In the genomic region with DNA sequence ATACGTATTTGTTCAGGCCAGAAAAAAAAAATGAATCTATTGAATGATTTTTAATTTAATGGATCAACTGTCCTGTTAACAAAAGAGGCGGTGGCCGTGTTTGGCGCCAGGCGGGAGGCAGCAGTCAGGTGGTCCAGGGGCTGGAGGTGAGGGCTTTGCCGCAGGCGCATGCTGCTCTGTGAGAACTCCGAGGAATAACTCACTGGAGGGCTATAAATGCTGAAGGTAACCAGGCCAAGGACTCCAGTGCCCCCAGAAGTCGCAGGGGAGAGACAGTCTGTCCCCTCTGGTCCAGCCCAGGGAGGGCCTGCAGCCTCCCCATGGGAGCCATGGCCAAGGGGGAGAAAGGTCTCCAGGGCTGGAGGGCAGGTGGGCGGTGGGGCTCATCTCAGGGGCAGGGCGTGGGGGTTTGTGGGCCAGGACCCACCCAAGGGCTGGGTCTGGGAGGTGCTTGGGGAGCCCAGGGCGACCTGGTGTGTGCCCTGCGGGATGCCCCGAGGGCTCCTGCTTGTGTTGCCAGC, we compare ENCODE assay signal across 9 cellular contexts. TPM values are rescaled to one million over a fixed set of nuclear protein-coding genes. Genes with fewer than 3 reads are reported as not detected.
A peak's percentile ranks its signal among the peaks of the same experiment; 100 is the strongest.
DNase-seq lines count a peak whose midpoint lies in the region; ATAC-seq, FAIRE-seq and TF ChIP-seq lines count a peak whose summit lies in the region.
"Had no signal": no experiment of that assay in that cellular context is flagged by ENCODE, and none has a peak within 500 bp of the region (broad histone marks: within the 10 kb centered on the region; RNA-seq: fewer than 3 reads in every experiment).

No MANE protein-coding gene starts in this region.

- H4K20me1 ChIP-seq in K562 (replicated peaks; ENCODE audit: control insufficient read depth, insufficient read depth, low read length) = no peaks in the 10 kb centered on the region; the same call in 1 of the 2 replicates

- H3K4me1 ChIP-seq in K562 (replicated peaks in 1 of 2; ENCODE audit: control insufficient read depth in 2 of 2, insufficient read depth in 2 of 2, low read length in 2 of 2) (peaks cover 22 to 88% of the 10 kb centered on the region in 2 experiments; a peak in 4 of 5 replicates), tibial nerve (peaks cover 0 to 75% (median 56%) of the 10 kb centered on the region in 4 donors)

- intact Hi-C loops in activated naive CD4-positive, alpha-beta T cell treated with anti-CD3 and anti-CD28 coated beads for 36 hours (cut with micrococcal nuclease) = no loop called here
- intact Hi-C loops in K562 (cut with micrococcal nuclease) = no loop called here

- CTCF ChIA-PET in activated naive CD4-positive, alpha-beta T cell treated with anti-CD3 and anti-CD28 coated beads for 36 hours (lab: Charles Lee) = no interaction called here
- CTCF ChIA-PET in K562 (lab: Yijun Ruan, JAX; ENCODE audit: low intra/inter-chr PET ratio) = interaction anchor here (0.7 kb wide), 1 partner anchor 45 kb away, joined by 3 read pairs; no protein-coding TSS in a partner anchor
- CTCF ChIA-PET in activated CD8-positive, alpha-beta memory T cell treated with anti-CD3 and anti-CD28 coated beads, Interleukin-2, amount 10 ng/mL, durations not matched to agents 7 days and 5 days (lab: Charles Lee) = no interaction called here

- TF ChIP-seq EP300 in K562 (IDR thresholded peaks at IDR 0.05; ENCODE audit: low read length) (no peak), tibial nerve (IDR thresholded peaks at IDR 0.05) (no peak)

- POLR2A ChIA-PET in K562 (lab: Yijun Ruan, JAX) = no interaction called here

- no peaks in the 10 kb centered on the region for H3K9me3 ChIP-seq in K562 (replicated peaks; ENCODE audit: control insufficient read depth, insufficient read depth, low read depth, low read length)
- no peaks in the 10 kb centered on the region for H3K9me3 ChIP-seq in tibial nerve

- H3K79me2 ChIP-seq in K562 (ENCODE audit: control insufficient read depth, insufficient read depth, low read length) = peaks cover 20% of the 10 kb centered on the region

- H3K27ac ChIP-seq in K562 (ENCODE audit: extremely low read depth, low read depth, low read length) (no peak overlapping the region), tibial nerve (peak overlapping the region; percentile 91 to 100 (median 98))
- H3K27ac ChIP-seq: KMS-11 had no signal

- H3K4me3 Mint-ChIP-seq in activated naive CD4-positive, alpha-beta T cell treated with anti-CD3 and anti-CD28 coated beads for 36 hours = peak overlapping the region; percentile 41
- H3K4me3 Mint-ChIP-seq in mesothelial cell of epicardium = peak overlapping the region; percentile 69
- no peak overlapping the region for H3K4me3 Mint-ChIP-seq in activated CD8-positive, alpha-beta memory T cell treated with anti-CD3 and anti-CD28 coated beads, Interleukin-2, amount 10 ng/mL, durations not matched to agents 7 days and 5 days

- H3K27me3 ChIP-seq in K562 (ENCODE audit: control insufficient read depth in 2 of 2, insufficient read depth in 2 of 2, low read length in 2 of 2) = no peaks in the 10 kb centered on the region
- H3K27me3 ChIP-seq in tibial nerve = no peaks in the 10 kb centered on the region

- DNase-seq in activated naive CD4-positive, alpha-beta T cell treated with anti-CD3 and anti-CD28 coated beads for 36 hours = no peak
- DNase-seq in activated naive CD4-positive, alpha-beta T cell (lab: John Stamatoyannopoulos, UW) = no peak
- DNase-seq in K562 (ENCODE audit: extremely low read depth in 1 of 4, low spot score in 3 of 4) (no peak), mesothelial cell of epicardium (ENCODE audit: low spot score in 2 of 2, unreplicated experiment in 2 of 2) (no peak), tibial nerve (ENCODE audit: low spot score in 2 of 2) (no peak), NCI-H2081 treated with DMSO at 0.1 percent for 48 hours (lab: John Stamatoyannopoulos, UW) (no peak)
- DNase-seq in activated CD8-positive, alpha-beta memory T cell treated with anti-CD3 and anti-CD28 coated beads, Interleukin-2, amount 10 ng/mL, durations not matched to agents 7 days and 5 days = no peak

- no peak for ATAC-seq in K562
- no peak for ATAC-seq in HG02885 (IDR thresholded peaks at IDR 0.05; ENCODE audit: poor library complexity, unreplicated experiment)
- no peak for ATAC-seq in activated CD8-positive, alpha-beta memory T cell treated with anti-CD3 and anti-CD28 coated beads, Interleukin-2, amount 10 ng/mL, durations not matched to agents 7 days and 5 days

- WGBS in K562 (ENCODE audit: insufficient coverage, low coverage, missing lambda C conversion rate) = 84% methylated on average over 12 of the region's 14 CpGs
- 37 to 38% methylated on average over 10 of the region's 14 CpGs for WGBS in tibial nerve, 2 donors

- TF ChIP-seq POLR2A in K562 (conservative IDR thresholded peaks at IDR 0.05) (no peak; the same call in 1 of the 2 replicates), tibial nerve (IDR thresholded peaks at IDR 0.05) (no peak)

- H3K9ac ChIP-seq in K562 (ENCODE audit: insufficient read depth in 1 of 2, low read depth in 2 of 2, low read length in 2 of 2) = peak overlapping the region in 1 of 2 experiments; percentile 80; a peak in 2 of 4 replicates
- H3K9ac ChIP-seq: KMS-11 had no signal

- H3K9me3 Mint-ChIP-seq in activated naive CD4-positive, alpha-beta T cell treated with anti-CD3 and anti-CD28 coated beads for 36 hours = no peaks in the 10 kb centered on the region
- H3K9me3 Mint-ChIP-seq in mesothelial cell of epicardium = no peaks in the 10 kb centered on the region
- H3K9me3 Mint-ChIP-seq in activated CD8-positive, alpha-beta memory T cell treated with anti-CD3 and anti-CD28 coated beads, Interleukin-2, amount 10 ng/mL, durations not matched to agents 7 days and 5 days (ENCODE audit: low read depth) = no peaks in the 10 kb centered on the region

- in situ Hi-C loops in K562 (cut with MboI) = no loop called here

- H3K4me3 ChIP-seq in K562 (no peak overlapping the region), tibial nerve (peak overlapping the region; percentile 61 to 90 (median 72))

- H3K4me1 Mint-ChIP-seq in activated naive CD4-positive, alpha-beta T cell treated with anti-CD3 and anti-CD28 coated beads for 36 hours (ENCODE audit: low read depth) = no peaks in the 10 kb centered on the region
- H3K4me1 Mint-ChIP-seq in mesothelial cell of epicardium = peaks cover 65% of the 10 kb centered on the region
- H3K4me1 Mint-ChIP-seq in activated CD8-positive, alpha-beta memory T cell treated with anti-CD3 and anti-CD28 coated beads, Interleukin-2, amount 10 ng/mL, durations not matched to agents 7 days and 5 days = no peaks in the 10 kb centered on the region

- no peak overlapping the region for H3K27ac Mint-ChIP-seq in activated naive CD4-positive, alpha-beta T cell treated with anti-CD3 and anti-CD28 coated beads for 36 hours
- H3K27ac Mint-ChIP-seq in mesothelial cell of epicardium = peak overlapping the region; percentile 88
- no peak overlapping the region for H3K27ac Mint-ChIP-seq in activated CD8-positive, alpha-beta memory T cell treated with anti-CD3 and anti-CD28 coated beads, Interleukin-2, amount 10 ng/mL, durations not matched to agents 7 days and 5 days

- no TSS peak for BruUV-seq in K562 (replicated peaks; lab: Mats Ljungman, UMichigan)

- no peak for TF ChIP-seq RAD21 in K562 (CRISPR knock-in tag; conservative IDR thresholded peaks at IDR 0.05 in 1 of 2, IDR thresholded peaks at IDR 0.05 in 1 of 2)

- peaks cover 47% of the 10 kb centered on the region for H3K27me3 Mint-ChIP-seq in activated naive CD4-positive, alpha-beta T cell treated with anti-CD3 and anti-CD28 coated beads for 36 hours (ENCODE audit: low read depth)
- H3K27me3 Mint-ChIP-seq in mesothelial cell of epicardium (ENCODE audit: low read depth) = no peaks in the 10 kb centered on the region
- H3K27me3 Mint-ChIP-seq in activated CD8-positive, alpha-beta memory T cell treated with anti-CD3 and anti-CD28 coated beads, Interleukin-2, amount 10 ng/mL, durations not matched to agents 7 days and 5 days = peaks cover 66% of the 10 kb centered on the region

- no peak overlapping the region for H2AFZ ChIP-seq in K562 (ENCODE audit: low read depth, low read length)

- no peak for TF ChIP-seq CTCF in K562 (IDR thresholded peaks at IDR 0.05 in 2 of 3, conservative IDR thresholded peaks at IDR 0.05 in 1 of 3; ENCODE audit: insufficient read depth in 2 of 3, low read depth in 1 of 3, low read length in 3 of 3)
- no peak for TF ChIP-seq CTCF in mesothelial cell of epicardium (IDR thresholded peaks at IDR 0.05; ENCODE audit: unreplicated experiment)
- TF ChIP-seq CTCF in tibial nerve (IDR thresholded peaks at IDR 0.05) = no peak

- no peak overlapping the region for H3K4me2 ChIP-seq in K562 (ENCODE audit: insufficient read depth, low read length)
- H3K4me2 ChIP-seq: KMS-11 had no signal

- FAIRE-seq in K562 (lab: Jason Lieb, UNC) = no peak

- H3K36me3 Mint-ChIP-seq in activated naive CD4-positive, alpha-beta T cell treated with anti-CD3 and anti-CD28 coated beads for 36 hours (ENCODE audit: low read depth) = no peaks in the 10 kb centered on the region
- H3K36me3 Mint-ChIP-seq in mesothelial cell of epicardium = no peaks in the 10 kb centered on the region
- H3K36me3 Mint-ChIP-seq in activated CD8-positive, alpha-beta memory T cell treated with anti-CD3 and anti-CD28 coated beads, Interleukin-2, amount 10 ng/mL, durations not matched to agents 7 days and 5 days = no peaks in the 10 kb centered on the region

- H3K36me3 ChIP-seq in K562 (ENCODE audit: control insufficient read depth, insufficient read depth, low read length) = peaks cover 9% of the 10 kb centered on the region; the same call in 2 of the 3 replicates
- H3K36me3 ChIP-seq in tibial nerve = no peaks in the 10 kb centered on the region

- H3K9me1 ChIP-seq in K562 (ENCODE audit: control insufficient read depth, insufficient read depth, low read length) = no peaks in the 10 kb centered on the region

RNA-seq across cellular contexts. Expression of gene BAHCC1, which starts 7.1 kb away (rescaled TPM):
- under 1 TPM in 1 of 2 experiments, not detected in 1; 0.02 TPM for total RNA-seq in activated naive CD4-positive, alpha-beta T cell treated with anti-CD3 and anti-CD28 coated beads for 36 hours
- total RNA-seq in K562 (2011; cell fraction: chromatin; rRNA removed; ENCODE audit: low replicate concordance) = 32.5 and 87.9 TPM in 2 replicates
- total RNA-seq in K562 (2011; cell fraction: nucleolus; rRNA removed) = 48.6 and 57.5 TPM in 2 replicates
- 39.0 and 40.6 TPM in 2 replicates for total RNA-seq in K562 (2011; cell fraction: nucleoplasm; rRNA removed)
- total RNA-seq in K562 (2014; rRNA removed) = 11.1 and 13.9 TPM in 2 replicates
- total RNA-seq in K562 (2014; rRNA removed; fragmentation: Illumina TruSeq; extraction: Trizol) = 2.1 and 2.6 TPM in 2 replicates
- total RNA-seq in K562 (2015; rRNA removed; fragmentation: Illumina TruSeq; extraction: Trizol) = 5.0 and 6.5 TPM in 2 replicates
- 20.8 and 26.9 TPM in 2 replicates for total RNA-seq in K562 (2021)
- polyA plus RNA-seq in K562 (2011; rRNA removed) = 4.4 and 11.8 TPM in 2 replicates
- polyA plus RNA-seq in K562 (2011; cell fraction: cytosol; rRNA removed) = 8.6 and 8.8 TPM in 2 replicates
- polyA plus RNA-seq in K562 (2011; cell fraction: nucleus; rRNA removed) = 112 and 139 TPM in 2 replicates
- polyA plus RNA-seq in K562 (2012) = 14.4 and 22.5 TPM in 2 replicates
- 5.5 and 6.8 TPM in 2 replicates for polyA plus RNA-seq in K562 (2014; fragmentation: Illumina TruSeq; extraction: Trizol)
- polyA plus RNA-seq in K562 (2014; fragmentation: Nextera tagmentation; extraction: Ambion mirVana) = under 1 TPM; 0.14 to 0.24 TPM
- 17.2 and 23.3 TPM in 2 replicates for polyA plus RNA-seq in K562 (2014; rRNA removed)
- polyA minus RNA-seq in K562 (2011; rRNA and poly(A)+ RNA removed) = 0.72 and 2.7 TPM in 2 replicates
- polyA minus RNA-seq in K562 (2011; cell fraction: cytosol; rRNA and poly(A)+ RNA removed) = 6.8 and 8.7 TPM in 2 replicates
- 12.7 and 15.3 TPM in 2 replicates for polyA minus RNA-seq in K562 (2011; cell fraction: nucleus; rRNA and poly(A)+ RNA removed)
- total RNA-seq in mesothelial cell of epicardium = 34.9 to 36.4 TPM (median 35.1 TPM) in 3 replicates
- 10 to 100 TPM; 15.1 to 38.7 (median 27.4) TPM for total RNA-seq in tibial nerve
- total RNA-seq in activated CD8-positive, alpha-beta memory T cell treated with anti-CD3 and anti-CD28 coated beads, Interleukin-2, amount 10 ng/mL, durations not matched to agents 7 days and 5 days = under 1 TPM; 0.23 to 0.64 TPM
